26 cellular contexts compared by ENCODE assay signal in genomic region chr17:81478119-81478518, GRCh38.
"Had no signal": no experiment of that assay in that cellular context is flagged by ENCODE, and none has a peak within 500 bp of the region (broad histone marks: within the 10 kb centered on the region; RNA-seq: fewer than 3 reads in every experiment).

No MANE protein-coding gene starts in this region.

- H3K9me3 Mint-ChIP-seq: memory B cell, natural killer cell had no signal

- H3K4me3 Mint-ChIP-seq: memory B cell, mesothelial cell of epicardium, natural killer cell had no signal

- H2AFZ ChIP-seq: hepatocyte had no signal

- H3K4me3 ChIP-seq: gastroesophageal sphincter, hepatocyte, left ventricle myocardium inferior, lower lobe of right lung, psoas muscle, sigmoid colon, skin epidermis, stomach, thoracic aorta, uterus had no signal

- DNase-seq: effector memory CD4-positive, alpha-beta T cell; head of caudate nucleus; kidney; left cardiac atrium; left ventricle myocardium inferior; lower lobe of right lung; natural killer cell; psoas muscle; retina; sigmoid colon; stimulated activated CD4-positive, alpha-beta T cell treated with anti-CD3 and anti-CD28 coated beads, Interleukin-2, amount 100 ng/mL, for 24 hours; stimulated activated CD4-positive, alpha-beta T cell treated with anti-CD3 and anti-CD28 coated beads, Interleukin-4, amount 100 ng/mL, for 4 hours; stimulated activated naive CD4-positive, alpha-beta T cell; stomach; substantia nigra; trophoblast cell; uterus had no signal

- H3K36me3 ChIP-seq: gastroesophageal sphincter, left ventricle myocardium inferior, lower lobe of right lung, neutrophil, sigmoid colon, stomach, thoracic aorta, uterus had no signal

- H3K79me2 ChIP-seq: hepatocyte had no signal

- ATAC-seq: esophagus mucosa, gastroesophageal sphincter, left cardiac atrium, lower lobe of right lung, natural killer cell, psoas muscle had no signal

- H3K27me3 ChIP-seq: gastroesophageal sphincter, hepatocyte, uterus had no signal

- H3K27ac ChIP-seq: gastroesophageal sphincter, hepatocyte, left ventricle myocardium inferior, lower lobe of right lung, neutrophil, psoas muscle, sigmoid colon, skin epidermis, stomach, thoracic aorta, uterus had no signal

- H3K9me3 ChIP-seq: gastroesophageal sphincter, left ventricle myocardium inferior, lower lobe of right lung, neutrophil, psoas muscle, sigmoid colon, stomach, thoracic aorta, uterus had no signal

- H3K27ac Mint-ChIP-seq: memory B cell, mesothelial cell of epicardium, natural killer cell had no signal

- H3K4me2 ChIP-seq: hepatocyte had no signal

- FAIRE-seq: endometrium, kidney had no signal

- H3K36me3 Mint-ChIP-seq: memory B cell, mesothelial cell of epicardium, natural killer cell had no signal
